1 cellular context compared by ENCODE assay signal in genomic region chr2:74999464-74999863, GRCh38.
TF ChIP-seq lines count a peak whose summit lies in the region.

No MANE protein-coding gene starts in this region.

TF ChIP-seq in K562, 482 proteins besides CTCF, POLR2A, EP300 and RAD21 (continued from another document):
- no peak for TF ChIP-seq CUX1 (CRISPR knock-in tag; IDR thresholded peaks at IDR 0.05)
TF ChIP-seq in K562: peak in this region for 1.
